In genomic region chr14:78644824-78645559, GRCh38 we compare ENCODE assay signal across 18 cellular contexts.
DNase-seq lines count a peak whose midpoint lies in the region; FAIRE-seq and TF ChIP-seq lines count a peak whose summit lies in the region.
"Had no signal": no experiment of that assay in that cellular context is flagged by ENCODE, and none has a peak within 500 bp of the region (broad histone marks: within the 10 kb centered on the region; RNA-seq: fewer than 3 reads in every experiment).

No MANE protein-coding gene starts in this region.

- H3K4me2 ChIP-seq in H1 (ENCODE audit: insufficient read depth in 1 of 2, low read depth in 2 of 2, low read length in 2 of 2) (peak overlapping the region in 1 of 2 experiments; percentile 38; a peak in 1 of 4 replicates), neuronal stem cell (ENCODE audit: insufficient read depth, low read length, poor library complexity, severe bottlenecking) (no peak overlapping the region)
- H3K4me2 ChIP-seq: KMS-11 had no signal

- no peaks in the 10 kb centered on the region for H3K9me3 ChIP-seq in H1 (ENCODE audit: insufficient read depth in 2 of 2, low read depth in 1 of 2, low read length in 1 of 2)
- no peaks in the 10 kb centered on the region for H3K9me3 ChIP-seq in neuronal stem cell (replicated peaks in 1 of 2; ENCODE audit: control insufficient read depth in 2 of 2, insufficient read depth in 1 of 2, low read depth in 1 of 2, low read length in 2 of 2)
- no peaks in the 10 kb centered on the region for H3K9me3 ChIP-seq in esophagus muscularis mucosa
- H3K9me3 ChIP-seq: Peyer's patch had no signal

- CTCF ChIA-PET in H1 (lab: Charles Lee; ENCODE audit: partially characterized antibody), result interaction anchor here (0.5 kb wide), 1 partner anchor 22 kb away, joined by 3 read pairs; no protein-coding TSS in a partner anchor

- no peak for TF ChIP-seq RAD21 in H1 (IDR thresholded peaks at IDR 0.05 in 1 of 2, conservative IDR thresholded peaks at IDR 0.05 in 1 of 2; ENCODE audit: low read depth in 2 of 2, low read length in 2 of 2)

- H2BK20ac ChIP-seq in H1 (ENCODE audit: low read length), result no peak overlapping the region

- TF ChIP-seq CTCF in H1 (IDR thresholded peaks at IDR 0.05; ENCODE audit: control extremely low read depth in 1 of 3, insufficient read depth in 1 of 3, low read depth in 1 of 3, low read length in 3 of 3), result no peak
- no peak for TF ChIP-seq CTCF in esophagus muscularis mucosa (IDR thresholded peaks at IDR 0.05)

- H3K9ac ChIP-seq in H1 (replicated peaks in 1 of 4; ENCODE audit: extremely low read depth in 1 of 4, low read depth in 3 of 4, low read length in 3 of 4), result no peak overlapping the region
- no peak overlapping the region for H3K9ac ChIP-seq in neuronal stem cell (ENCODE audit: low read depth, low read length, poor library complexity)
- H3K9ac ChIP-seq: KMS-11 had no signal

- H3K36me3 ChIP-seq in H1 (ENCODE audit: control insufficient read depth in 2 of 4, insufficient read depth in 4 of 4, low read length in 3 of 4) (no peaks in the 10 kb centered on the region), neuronal stem cell (replicated peaks in 1 of 2; ENCODE audit: control insufficient read depth in 2 of 2, insufficient read depth in 2 of 2, low read length in 2 of 2) (no peaks in the 10 kb centered on the region), esophagus muscularis mucosa (no peaks in the 10 kb centered on the region)
- H3K36me3 ChIP-seq: Peyer's patch had no signal

- H2BK120ac ChIP-seq in H1 (replicated peaks; ENCODE audit: low read depth, low read length), result no peak overlapping the region
- H2BK120ac ChIP-seq in neuronal stem cell (ENCODE audit: low read depth, low read length), result no peak overlapping the region

- no peak overlapping the region for H2AK5ac ChIP-seq in H1 (ENCODE audit: low read depth, low read length)
- no peak overlapping the region for H2AK5ac ChIP-seq in neuronal stem cell (ENCODE audit: low read depth, low read length)

- H4K8ac ChIP-seq in H1 (ENCODE audit: extremely low read depth, insufficient read depth, low read length), result no peak overlapping the region
- H4K8ac ChIP-seq in neuronal stem cell (ENCODE audit: low read depth, low read length), result peak overlapping the region; percentile 44

- H3K4ac ChIP-seq in H1 (replicated peaks; ENCODE audit: insufficient read length, low read depth, low read length) (no peak overlapping the region), neuronal stem cell (ENCODE audit: low read length) (no peak overlapping the region)

- H3K23ac ChIP-seq in H1 (ENCODE audit: insufficient read length) (no peak overlapping the region), neuronal stem cell (ENCODE audit: low read depth, low read length, poor library complexity) (peak overlapping the region; percentile 19)

- no peak for TF ChIP-seq EP300 in H1 (IDR thresholded peaks at IDR 0.05; ENCODE audit: borderline replicate concordance in 1 of 2, low read depth in 2 of 2, low read length in 2 of 2)
- TF ChIP-seq EP300 in esophagus muscularis mucosa (IDR thresholded peaks at IDR 0.05), result no peak

- no peak overlapping the region for H3K18ac ChIP-seq in H1 (ENCODE audit: extremely low read depth, low read length)
- H3K18ac ChIP-seq in neuronal stem cell (ENCODE audit: low read length), result no peak overlapping the region

- intact Hi-C loops in esophagus muscularis mucosa (cut with DNase I), result no loop called here

- H3K27ac ChIP-seq in H1 (ENCODE audit: low read depth, low read length) (no peak overlapping the region), neuronal stem cell (replicated peaks; ENCODE audit: low read length) (no peak overlapping the region), esophagus muscularis mucosa (replicated peaks in 1 of 4) (no peak overlapping the region)
- H3K27ac ChIP-seq: 22Rv1, KMS-11, Peyer's patch had no signal

- H3K56ac ChIP-seq in H1 (replicated peaks; ENCODE audit: insufficient read length, low read depth, low read length), result peak overlapping the region; percentile 21

- H2BK15ac ChIP-seq in H1 (ENCODE audit: low read length) (no peak overlapping the region), neuronal stem cell (ENCODE audit: low read length) (no peak overlapping the region)

- peak in 1 of 2 experiments; percentile 63; a peak in 2 of 3 replicates for TF ChIP-seq POLR2A in H1 (IDR thresholded peaks at IDR 0.05; ENCODE audit: control extremely low read depth in 1 of 2, low read depth in 2 of 2, low read length in 2 of 2)
- TF ChIP-seq POLR2A in esophagus muscularis mucosa (IDR thresholded peaks at IDR 0.05; ENCODE audit: low read depth), result no peak

- no peak overlapping the region for H3K14ac ChIP-seq in H1 (ENCODE audit: insufficient read length)
- no peak overlapping the region for H3K14ac ChIP-seq in neuronal stem cell (ENCODE audit: low read length)

- H4K91ac ChIP-seq in H1 (replicated peaks; ENCODE audit: insufficient read length, low read length) (no peak overlapping the region), neuronal stem cell (ENCODE audit: low read depth, low read length, poor library complexity) (no peak overlapping the region)

- no peaks in the 10 kb centered on the region for H3K23me2 ChIP-seq in H1 (ENCODE audit: low read depth, low read length)

- H2BK12ac ChIP-seq in H1 (ENCODE audit: low read depth, low read length) (no peak overlapping the region), neuronal stem cell (ENCODE audit: low read length) (no peak overlapping the region)

- H2BK5ac ChIP-seq in H1 (ENCODE audit: low read depth, low read length) (no peak overlapping the region), neuronal stem cell (ENCODE audit: low read length) (no peak overlapping the region)

- peaks cover 0 to 6% (median 2%) of the 10 kb centered on the region in 4 experiments; a peak in 3 of 7 replicates for H3K4me1 ChIP-seq in H1 (replicated peaks in 1 of 4; ENCODE audit: control insufficient read depth in 3 of 4, insufficient read depth in 4 of 4, low read length in 3 of 4)
- no peaks in the 10 kb centered on the region for H3K4me1 ChIP-seq in neuronal stem cell (ENCODE audit: control insufficient read depth in 2 of 2, insufficient read depth in 1 of 2, low read depth in 1 of 2, low read length in 2 of 2)
- peaks cover 0 to 4% (median 0%) of the 10 kb centered on the region in 4 donors for H3K4me1 ChIP-seq in esophagus muscularis mucosa
- H3K4me1 ChIP-seq: Peyer's patch had no signal

- no peak overlapping the region for H3K4me3 ChIP-seq in H1 (ENCODE audit: extremely low read depth in 1 of 4, insufficient read depth in 2 of 4, low read depth in 3 of 4, low read length in 4 of 4)
- no peak overlapping the region for H3K4me3 ChIP-seq in neuronal stem cell (ENCODE audit: low read length in 2 of 2)
- H3K4me3 ChIP-seq in esophagus muscularis mucosa, result no peak overlapping the region
- H3K4me3 ChIP-seq: Peyer's patch had no signal

- peak; percentile 66 for FAIRE-seq in H1 (lab: Jason Lieb, UNC)

- POLR2A ChIA-PET in H1 (lab: Charles Lee; ENCODE audit: partially characterized antibody), result no interaction called here

- H3K27me3 ChIP-seq in H1 (replicated peaks in 1 of 4; ENCODE audit: control insufficient read depth in 3 of 4, extremely low read depth in 1 of 4, insufficient read depth in 3 of 4, low read length in 3 of 4) (no peaks in the 10 kb centered on the region), neuronal stem cell (ENCODE audit: control insufficient read depth in 3 of 3, insufficient read depth in 3 of 3, low read depth in 1 of 3, low read length in 3 of 3) (no peaks in the 10 kb centered on the region), esophagus muscularis mucosa (no peaks in the 10 kb centered on the region)
- H3K27me3 ChIP-seq: Peyer's patch had no signal

- WGBS in H1 (ENCODE audit: extremely low coverage in 1 of 2, insufficient coverage in 1 of 2, insufficient read length in 1 of 2, insufficient replicate concordance in 2 of 2, low coverage in 1 of 2, low lambda C conversion rate in 2 of 2, missing lambda C conversion rate in 1 of 2), 2 experiments, result 73% methylated on average over 22 of the region's 22 CpGs; no CpG with 5 or more reads in 1 of the 2 experiments
- WGBS in neuronal stem cell (ENCODE audit: extremely low coverage in 2 of 2, insufficient read length in 2 of 2, insufficient replicate concordance in 1 of 2), 2 donors, result no CpG with 5 or more reads among the region's 22 CpGs
- WGBS in esophagus muscularis mucosa, result 75% methylated on average over 18 of the region's 22 CpGs

- DNase-seq in NCI-H1092 treated with DMSO at 0.1 percent for 48 hours (lab: John Stamatoyannopoulos, UW), result peak; percentile 19
- DNase-seq in NCI-H1092 (lab: John Stamatoyannopoulos, UW), result no peak
- DNase-seq in NCI-H187 treated with DMSO at 0.1 percent for 48 hours (lab: John Stamatoyannopoulos, UW), result peak; percentile 37
- DNase-seq in H1 (ENCODE audit: low read depth in 1 of 2, low spot score in 2 of 2), result no peak
- no peak for DNase-seq in neuronal stem cell (ENCODE audit: low spot score)
- no peak for DNase-seq in cerebellar nuclear complex (lab: John Stamatoyannopoulos, UW)
- DNase-seq in esophagus muscularis mucosa (ENCODE audit: extremely low spot score), result no peak
- DNase-seq in activated CD4-positive, alpha-beta T cell treated with anti-CD3 and anti-CD28 coated beads, Interleukin-2, amount 50 U/mL, for 1 hour, result no peak
- DNase-seq: GDM1, GOT3, HFFc6, NCI-H1436, NCI-H2029, NCI-H510A, Peyer's patch, SW 1271 had no signal

- H2AFZ ChIP-seq in H1 (ENCODE audit: low read length), result no peak overlapping the region
- no peak overlapping the region for H2AFZ ChIP-seq in neuronal stem cell (ENCODE audit: low read length)

- H3K79me1 ChIP-seq in H1 (ENCODE audit: low read depth, low read length), result no peaks in the 10 kb centered on the region
- H3K79me1 ChIP-seq in neuronal stem cell (ENCODE audit: low read depth, low read length), result no peaks in the 10 kb centered on the region

- no peaks in the 10 kb centered on the region for H3K79me2 ChIP-seq in H1 (ENCODE audit: control insufficient read depth in 1 of 2, insufficient read depth in 2 of 2, low read length in 2 of 2)

- H4K20me1 ChIP-seq in H1 (replicated peaks in 1 of 2; ENCODE audit: control insufficient read depth in 1 of 2, insufficient read depth in 2 of 2, low read length in 2 of 2), result no peaks in the 10 kb centered on the region

- H4K5ac ChIP-seq in H1 (ENCODE audit: insufficient read length, low read depth, low read length), result no peak overlapping the region

TF ChIP-seq in H1, 55 proteins besides CTCF, POLR2A, EP300 and RAD21 (continues in another document):
- TF ChIP-seq BCL11A (IDR thresholded peaks at IDR 0.05; ENCODE audit: low read depth in 2 of 2, low read length in 2 of 2), result no peak
- no peak for TF ChIP-seq MAX (IDR thresholded peaks at IDR 0.05)
- peak; percentile 50 for TF ChIP-seq TAF7 (optimal IDR thresholded peaks at IDR 0.05; ENCODE audit: borderline replicate concordance, low read depth, low read length)

Comparison
In these comparisons a context has a peak if more than half of its experiments do, and no peak if none do; other contexts are left out.
1. DNase-seq: peak in NCI-H1092 treated with DMSO at 0.1 percent for 48 hours (single experiment) and NCI-H187 treated with DMSO at 0.1 percent for 48 hours (single experiment); none in NCI-H1092 (single experiment), H1 (0 of 2), neuronal stem cell (single experiment), cerebellar nuclear complex (0 of 2), esophagus muscularis mucosa (single experiment) and activated CD4-positive, alpha-beta T cell treated with anti-CD3 and anti-CD28 coated beads, Interleukin-2, amount 50 U/mL, for 1 hour (single experiment).